In the genomic region with DNA sequence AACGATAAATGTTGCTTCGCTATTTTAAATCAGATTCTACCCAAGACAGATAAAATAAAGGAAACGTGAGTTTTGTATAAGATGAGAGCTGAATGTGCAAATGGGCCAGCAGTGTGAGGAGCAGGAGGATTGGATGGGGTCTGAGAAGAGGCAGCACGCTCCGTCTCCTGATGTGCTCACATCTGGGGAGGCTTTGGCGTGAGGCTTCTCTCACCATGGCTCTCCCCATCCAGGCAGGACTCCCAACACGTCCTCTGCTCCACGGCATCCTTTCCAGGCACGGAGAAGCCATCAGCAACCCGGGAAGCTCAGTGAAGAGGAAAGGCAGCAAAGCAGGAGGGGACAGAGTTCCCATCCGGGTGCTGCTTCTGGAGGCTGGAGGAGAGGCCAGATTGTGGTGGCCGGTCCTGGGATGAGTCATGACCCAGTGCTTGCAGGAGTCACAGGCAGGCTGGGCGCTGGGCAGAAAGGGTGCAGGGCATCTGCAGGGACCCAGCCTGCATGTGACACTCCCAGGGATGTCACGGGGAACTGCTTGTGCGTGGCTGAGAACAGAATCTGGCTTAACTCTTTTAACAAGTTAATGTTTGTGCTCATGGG, we compare ENCODE assay signal across 22 cellular contexts. TPM values are rescaled to one million over a fixed set of nuclear protein-coding genes. Genes with fewer than 3 reads are reported as not detected.
A peak's percentile ranks its signal among the peaks of the same experiment; 100 is the strongest.
DNase-seq lines count a peak whose midpoint lies in the region; ATAC-seq and TF ChIP-seq lines count a peak whose summit lies in the region.
"Had no signal": no experiment of that assay in that cellular context is flagged by ENCODE, and none has a peak within 500 bp of the region (broad histone marks: within the 10 kb centered on the region; RNA-seq: fewer than 3 reads in every experiment).

No MANE protein-coding gene starts in this region.

- peaks cover 0 to 7% of the 10 kb centered on the region in 2 donors for H3K27me3 Mint-ChIP-seq in CD8-positive, alpha-beta memory T cell

- H3K4me3 ChIP-seq in BE2C (ENCODE audit: low read depth, low read length) (no peak overlapping the region), esophagus muscularis mucosa (no peak overlapping the region)
- H3K4me3 ChIP-seq in CD8-positive, alpha-beta memory T cell (ENCODE audit: low read length): no peak overlapping the region
- H3K4me3 ChIP-seq: ascending aorta, HAP-1, Peyer's patch, skin epidermis, transverse colon had no signal

- no peaks in the 10 kb centered on the region for H3K9me3 ChIP-seq in BE2C
- no peaks in the 10 kb centered on the region for H3K9me3 ChIP-seq in esophagus muscularis mucosa
- H3K9me3 ChIP-seq in CD8-positive, alpha-beta memory T cell (ENCODE audit: low read length): no peaks in the 10 kb centered on the region
- H3K9me3 ChIP-seq: ascending aorta, HAP-1, Peyer's patch, transverse colon had no signal

- TF ChIP-seq CTCF in BE2C (IDR thresholded peaks at IDR 0.05; ENCODE audit: low read depth, low read length) (no peak), esophagus muscularis mucosa (IDR thresholded peaks at IDR 0.05) (no peak)

- H3K27me3 ChIP-seq in BE2C: no peaks in the 10 kb centered on the region
- peaks cover 0 to 28% (median 0%) of the 10 kb centered on the region in 4 donors for H3K27me3 ChIP-seq in esophagus muscularis mucosa
- no peaks in the 10 kb centered on the region for H3K27me3 ChIP-seq in CD8-positive, alpha-beta memory T cell (ENCODE audit: insufficient read depth, low read length, poor library complexity, severe bottlenecking)
- H3K27me3 ChIP-seq: ascending aorta, Peyer's patch had no signal

- peaks cover 0 to 9% (median 2%) of the 10 kb centered on the region in 5 donors for H3K9me3 Mint-ChIP-seq in CD8-positive, alpha-beta memory T cell
- H3K9me3 Mint-ChIP-seq: activated naive CD4-positive, alpha-beta T cell treated with anti-CD3 and anti-CD28 coated beads, Interleukin-2, amount 10 ng/mL, durations not matched to agents 7 days and 5 days had no signal

- no peak overlapping the region for H3K4me3 Mint-ChIP-seq in CD8-positive, alpha-beta memory T cell
- H3K4me3 Mint-ChIP-seq: activated CD8-positive, alpha-beta T cell treated with anti-CD3 and anti-CD28 coated beads, Interleukin-2, amount 10 ng/mL, durations not matched to agents 7 days and 5 days; activated naive CD4-positive, alpha-beta T cell treated with anti-CD3 and anti-CD28 coated beads, Interleukin-2, amount 10 ng/mL, durations not matched to agents 7 days and 5 days; memory B cell; naive B cell had no signal

- no peaks in the 10 kb centered on the region for H3K36me3 Mint-ChIP-seq in CD8-positive, alpha-beta memory T cell
- H3K36me3 Mint-ChIP-seq: activated naive CD4-positive, alpha-beta T cell treated with anti-CD3 and anti-CD28 coated beads, Interleukin-2, amount 10 ng/mL, durations not matched to agents 7 days and 5 days; naive B cell had no signal

- CTCF ChIA-PET in CD8-positive, alpha-beta memory T cell (lab: Charles Lee): no interaction called here

- WGBS in esophagus muscularis mucosa: 76% methylated on average over 12 of the region's 15 CpGs

- H3K36me3 ChIP-seq in BE2C (no peaks in the 10 kb centered on the region), esophagus muscularis mucosa (no peaks in the 10 kb centered on the region)
- H3K36me3 ChIP-seq in CD8-positive, alpha-beta memory T cell (ENCODE audit: insufficient read depth, low read length): no peaks in the 10 kb centered on the region
- H3K36me3 ChIP-seq: ascending aorta, HAP-1, Peyer's patch, transverse colon had no signal

- POLR2A ChIA-PET in CD8-positive, alpha-beta memory T cell (lab: Charles Lee): no interaction called here

- peak; percentile 42 for DNase-seq in BE2C
- peak; percentile 57 for DNase-seq in RPMI7951 (ENCODE audit: low read depth)
- peak; percentile 64 for DNase-seq in esophagus muscularis mucosa (ENCODE audit: extremely low spot score)
- DNase-seq in occipital lobe (lab: John Stamatoyannopoulos, UW): peak; percentile 44
- no peak for DNase-seq in erythroblast (lab: John Stamatoyannopoulos, UW)
- DNase-seq in CD8-positive, alpha-beta memory T cell: no peak
- DNase-seq in activated gamma-delta T cell (lab: John Stamatoyannopoulos, UW): no peak
- DNase-seq: activated CD8-positive, alpha-beta T cell treated with anti-CD3 and anti-CD28 coated beads, Interleukin-2, amount 10 ng/mL, durations not matched to agents 7 days and 5 days; activated naive CD4-positive, alpha-beta T cell treated with anti-CD3 and anti-CD28 coated beads, Interleukin-2, amount 10 ng/mL, durations not matched to agents 7 days and 5 days; activated T-cell treated with anti-CD3 and anti-CD28 coated beads, Interleukin-2, amount 50 U/mL, for 1 hour; naive B cell; NK-92 treated with Interleukin-12 subunit alpha and Interleukin-12 subunit beta, amount 100 ng/mL, for 24 hours; Peyer's patch; stimulated activated CD4-positive, alpha-beta T cell treated with anti-CD3 and anti-CD28 coated beads, Interleukin-2, amount 100 ng/mL, for 24 hours; stimulated activated naive CD4-positive, alpha-beta T cell; transverse colon had no signal

- no peak for TF ChIP-seq EP300 in esophagus muscularis mucosa (IDR thresholded peaks at IDR 0.05)

- no peak for ATAC-seq in HG03432 (IDR thresholded peaks at IDR 0.05; ENCODE audit: unreplicated experiment)
- ATAC-seq: activated CD8-positive, alpha-beta T cell treated with anti-CD3 and anti-CD28 coated beads, Interleukin-2, amount 10 ng/mL, durations not matched to agents 7 days and 5 days had no signal

- H3K27ac ChIP-seq in esophagus muscularis mucosa (replicated peaks in 1 of 4): no peak overlapping the region
- no peak overlapping the region for H3K27ac ChIP-seq in CD8-positive, alpha-beta memory T cell (ENCODE audit: low read depth, low read length)
- H3K27ac ChIP-seq: ascending aorta, Peyer's patch, skin epidermis, transverse colon had no signal

- TF ChIP-seq POLR2A in esophagus muscularis mucosa (IDR thresholded peaks at IDR 0.05; ENCODE audit: low read depth): no peak
- TF ChIP-seq POLR2A in erythroblast (IDR thresholded peaks at IDR 0.05; ENCODE audit: low read length): no peak

- intact Hi-C loops in esophagus muscularis mucosa (cut with DNase I): no loop called here

- no peak overlapping the region for H3K27ac Mint-ChIP-seq in CD8-positive, alpha-beta memory T cell
- H3K27ac Mint-ChIP-seq: activated CD8-positive, alpha-beta T cell treated with anti-CD3 and anti-CD28 coated beads, Interleukin-2, amount 10 ng/mL, durations not matched to agents 7 days and 5 days; activated naive CD4-positive, alpha-beta T cell treated with anti-CD3 and anti-CD28 coated beads, Interleukin-2, amount 10 ng/mL, durations not matched to agents 7 days and 5 days; memory B cell; naive B cell had no signal

- no peaks in the 10 kb centered on the region for H3K4me1 Mint-ChIP-seq in CD8-positive, alpha-beta memory T cell
- H3K4me1 Mint-ChIP-seq: activated naive CD4-positive, alpha-beta T cell treated with anti-CD3 and anti-CD28 coated beads, Interleukin-2, amount 10 ng/mL, durations not matched to agents 7 days and 5 days; memory B cell; naive B cell had no signal

- peaks cover 4% of the 10 kb centered on the region for H3K4me1 ChIP-seq in BE2C
- no peaks in the 10 kb centered on the region for H3K4me1 ChIP-seq in esophagus muscularis mucosa
- no peaks in the 10 kb centered on the region for H3K4me1 ChIP-seq in CD8-positive, alpha-beta memory T cell (ENCODE audit: insufficient read depth, low read length)
- H3K4me1 ChIP-seq: ascending aorta, HAP-1, Peyer's patch, transverse colon had no signal

RNA-seq across cellular contexts. Expression of gene ZNF536, which starts 47.5 kb away (rescaled TPM):
- 14.6 TPM for polyA plus RNA-seq in BE2C (2012; ENCODE audit: insufficient read depth, insufficient read length, low read depth)
- 0.12 TPM in 1 of 2 replicates, not detected in the other for total RNA-seq in RPMI7951 (2014; rRNA removed; shearing (Covaris generic))
- total RNA-seq in esophagus muscularis mucosa: 1 to 10 TPM; 2.5 to 7.3 (median 5.6) TPM
- total RNA-seq in occipital lobe: 28.1 TPM
- not detected for total RNA-seq in CD8-positive, alpha-beta memory T cell
- polyA plus RNA-seq in CD8-positive, alpha-beta memory T cell: not detected
- total RNA-seq: activated CD8-positive, alpha-beta T cell treated with anti-CD3 and anti-CD28 coated beads, Interleukin-2, amount 10 ng/mL, durations not matched to agents 7 days and 5 days; ascending aorta; NCI-H460 had no signal

Comparison
In these comparisons a context has a peak if more than half of its experiments do, and no peak if none do; other contexts are left out.
1. DNase-seq: peak in BE2C (single experiment), RPMI7951 (single experiment), esophagus muscularis mucosa (single experiment) and occipital lobe (single experiment); none in erythroblast (0 of 2), CD8-positive, alpha-beta memory T cell (0 of 5) and activated gamma-delta T cell (single experiment).